In genomic region chr17:76497979-76498885, GRCh38 we compare ENCODE assay signal across 8 cellular contexts. TPM values are rescaled to one million over a fixed set of nuclear protein-coding genes. Genes with fewer than 3 reads are reported as not detected.
DNase-seq lines count a peak whose midpoint lies in the region; TF ChIP-seq lines count a peak whose summit lies in the region.

No MANE protein-coding gene starts in this region.

- peaks cover 3 to 7% (median 4%) of the 10 kb centered on the region in 3 donors for H3K36me3 Mint-ChIP-seq in immature natural killer cell

- peak overlapping the region; percentile 94 to 100 (median 95) for H3K4me3 Mint-ChIP-seq in immature natural killer cell

- DNase-seq in EL (peak; percentile 96), NCI-H2227 (lab: John Stamatoyannopoulos, UW; ENCODE audit: unreplicated experiment) (peak; percentile 71), brain microvascular endothelial cell (peak; percentile 84), immature natural killer cell (peak in 2 of 3 donors; percentile 36 to 40), NCI-H1105 treated with DMSO at 0.1 percent for 48 hours (lab: John Stamatoyannopoulos, UW) (no peak), MV-4-11 (lab: John Stamatoyannopoulos, UW) (no peak), cortex of kidney (lab: John Stamatoyannopoulos, UW) (no peak)

- H3K4me3 ChIP-seq in brain microvascular endothelial cell (ENCODE audit: low read depth, low read length) (peak overlapping the region; percentile 15), skeletal muscle satellite cell (ENCODE audit: low read length) (peak overlapping the region; percentile 49)

- no peaks in the 10 kb centered on the region for H3K27me3 ChIP-seq in brain microvascular endothelial cell (replicated peaks)
- H3K27me3 ChIP-seq in skeletal muscle satellite cell (ENCODE audit: control insufficient read depth, insufficient read depth, low read length): no peaks in the 10 kb centered on the region

- peaks cover 80 to 90% of the 10 kb centered on the region in 2 donors for H3K4me1 Mint-ChIP-seq in immature natural killer cell

- H3K4me1 ChIP-seq in skeletal muscle satellite cell (ENCODE audit: control insufficient read depth, insufficient read depth, low read length): peaks cover 55% of the 10 kb centered on the region

- no peaks in the 10 kb centered on the region for H3K9me3 Mint-ChIP-seq in immature natural killer cell

- peak overlapping the region; percentile 98 to 100 (median 100) for H3K27ac Mint-ChIP-seq in immature natural killer cell

- TF ChIP-seq CTCF in brain microvascular endothelial cell (IDR thresholded peaks at IDR 0.05; ENCODE audit: low read depth, low read length, missing control alignments): no peak

- peak overlapping the region; percentile 63 for H3K9ac ChIP-seq in skeletal muscle satellite cell (ENCODE audit: low read depth, low read length)

- no peaks in the 10 kb centered on the region for H3K36me3 ChIP-seq in brain microvascular endothelial cell (replicated peaks)
- H3K36me3 ChIP-seq in skeletal muscle satellite cell (ENCODE audit: insufficient read depth, low read length): no peaks in the 10 kb centered on the region

- H3K9me3 ChIP-seq in skeletal muscle satellite cell (replicated peaks; ENCODE audit: low read length): no peaks in the 10 kb centered on the region

- peak overlapping the region; percentile 69 for H3K27ac ChIP-seq in brain microvascular endothelial cell

- H3K27me3 Mint-ChIP-seq in immature natural killer cell (ENCODE audit: low read depth in 3 of 3): peaks cover 12 to 30% (median 26%) of the 10 kb centered on the region in 3 donors

- in situ Hi-C loops in brain microvascular endothelial cell (cut with HindIII; ENCODE audit: low pct_ligation_motif_present, low sequenced_read_pairs): no loop called here

- H3K4me2 ChIP-seq in skeletal muscle satellite cell (ENCODE audit: low read length): peak overlapping the region; percentile 84

RNA-seq across cellular contexts. Expression of gene RHBDF2, which starts 3.0 kb away (rescaled TPM):
- polyA plus RNA-seq in immature natural killer cell: 10 to 100 TPM; 19.3 to 90.5 (median 23.6) TPM
- total RNA-seq in skeletal muscle satellite cell (2012; rRNA removed): 6.6 and 9.6 TPM in 2 replicates

RNA-seq across cellular contexts. Expression of gene AANAT, which starts 30.8 kb away (rescaled TPM):
- polyA plus RNA-seq in immature natural killer cell: under 1 TPM in 1 of 3 donors, not detected in 2; 0.34 TPM
- under 0.01 TPM in 1 of 2 replicates, not detected in the other for total RNA-seq in skeletal muscle satellite cell (2012; rRNA removed)

RNA-seq across cellular contexts. Expression of gene CYGB, which starts 39.3 kb away (rescaled TPM):
- under 1 TPM in 2 of 3 donors, not detected in 1; 0.09 to 0.41 TPM for polyA plus RNA-seq in immature natural killer cell
- total RNA-seq in skeletal muscle satellite cell (2012; rRNA removed): 12.7 and 12.9 TPM in 2 replicates

RNA-seq across cellular contexts. Expression of gene PRCD, which starts 41.6 kb away (rescaled TPM):
- polyA plus RNA-seq in immature natural killer cell: 1 to 10 TPM; 2.8 to 5.3 (median 3.1) TPM
- total RNA-seq in skeletal muscle satellite cell (2012; rRNA removed): 0.22 and 1.0 TPM in 2 replicates

RNA-seq across cellular contexts. Expression of gene UBE2O, which starts 45.3 kb away (rescaled TPM):
- polyA plus RNA-seq in immature natural killer cell: 10 to 100 TPM in 1 of 3 donors, 1 to 10 TPM in 1, under 1 TPM in 1; 0.19 to 14.3 (median 5.2) TPM
- 23.8 and 26.0 TPM in 2 replicates for total RNA-seq in skeletal muscle satellite cell (2012; rRNA removed)

Comparison
In these comparisons a context has a peak if more than half of its experiments do, and no peak if none do; other contexts are left out.
1. DNase-seq: peak in EL (single experiment), NCI-H2227 (single experiment), brain microvascular endothelial cell (single experiment) and immature natural killer cell (2 of 3); none in NCI-H1105 treated with DMSO at 0.1 percent for 48 hours (single experiment), MV-4-11 (single experiment) and cortex of kidney (single experiment).